10 cellular contexts compared by ENCODE assay signal in genomic region chr14:73460691-73461127, GRCh38. TPM values are rescaled to one million over a fixed set of nuclear protein-coding genes. Genes with fewer than 3 reads are reported as not detected.
DNase-seq lines count a peak whose midpoint lies in the region; ATAC-seq and TF ChIP-seq lines count a peak whose summit lies in the region.
"Had no signal": no experiment of that assay in that cellular context is flagged by ENCODE, and none has a peak within 500 bp of the region (broad histone marks: within the 10 kb centered on the region; RNA-seq: fewer than 3 reads in every experiment).

No MANE protein-coding gene starts in this region.

- H4K20me1 ChIP-seq in DOHH2 (ENCODE audit: control insufficient read depth, insufficient read depth, low read depth, low read length) = no peaks in the 10 kb centered on the region

- H3K4me3 ChIP-seq in DOHH2 (ENCODE audit: low read length) = peak overlapping the region; percentile 34

- H3K4me1 ChIP-seq in DOHH2 (ENCODE audit: control insufficient read depth, low read length) = peaks cover 83% of the 10 kb centered on the region

- no peaks in the 10 kb centered on the region for H3K9me2 ChIP-seq in DOHH2 (replicated peaks; ENCODE audit: control insufficient read depth, low read length)

- peak; percentile 23 for DNase-seq in NAMALWA (ENCODE audit: low spot score)
- DNase-seq in astrocyte of the hippocampus (ENCODE audit: low read depth, low spot score) = peak; percentile 48
- DNase-seq in lung microvascular endothelial cell (ENCODE audit: low read depth in 2 of 2) = peak; percentile 87 to 97
- DNase-seq in left lobe of liver (ENCODE audit: low spot score) = no peak
- no peak for DNase-seq in OCI-M2 (lab: John Stamatoyannopoulos, UW; ENCODE audit: unreplicated experiment)
- no peak for DNase-seq in activated CD8-positive, alpha-beta memory T cell treated with anti-CD3 and anti-CD28 coated beads for 24 hours
- DNase-seq: NCI-H2029 treated with DMSO at 0.1 percent for 48 hours had no signal

- no peaks in the 10 kb centered on the region for H3K9me3 ChIP-seq in DOHH2 (ENCODE audit: control insufficient read depth, insufficient read depth, low read length)

- H3K27ac ChIP-seq in DOHH2 (ENCODE audit: low read depth, low read length) = peak overlapping the region; percentile 99

- no peaks in the 10 kb centered on the region for H3K27me3 ChIP-seq in DOHH2 (ENCODE audit: control insufficient read depth, low read length)

- peaks cover 27% of the 10 kb centered on the region for H3K79me2 ChIP-seq in DOHH2 (ENCODE audit: control insufficient read depth, low read length)

- no peak for TF ChIP-seq CTCF in DOHH2 (IDR thresholded peaks at IDR 0.05; ENCODE audit: low read depth, low read length, poor library complexity, severe bottlenecking)

- ATAC-seq in left lobe of liver = no peak
- ATAC-seq in activated CD4-positive, CD25-positive, alpha-beta regulatory T cell treated with anti-CD3 and anti-CD28 coated beads, Interleukin-2, amount 50 U/mL, for 24 hours = no peak
- ATAC-seq: stimulated activated effector memory CD8-positive, alpha-beta T cell treated with anti-CD3 and anti-CD28 coated beads, Interleukin-12 subunit alpha, Interleukin-12 subunit beta, amount 100 ng/mL, for 72 hours had no signal

- H3K36me3 ChIP-seq in DOHH2 (ENCODE audit: control insufficient read depth, low read length) = peaks cover 7% of the 10 kb centered on the region; the same call in 1 of the 2 replicates

- peak overlapping the region; percentile 88 for H3K4me2 ChIP-seq in DOHH2 (ENCODE audit: low read length)

- peaks cover 32% of the 10 kb centered on the region for H3F3A ChIP-seq in DOHH2 (ENCODE audit: control insufficient read depth, insufficient read depth)

RNA-seq across cellular contexts. Expression of gene NUMB, which starts 2.4 kb away (rescaled TPM):
- total RNA-seq in lung microvascular endothelial cell (46.4 and 51.6 TPM in 2 replicates), left lobe of liver (41.9 TPM)

RNA-seq across cellular contexts. Expression of gene RIOX1, which starts 30.0 kb away (rescaled TPM):
- total RNA-seq in lung microvascular endothelial cell (12.9 and 18.5 TPM in 2 replicates), left lobe of liver (5.0 TPM)

Comparison
In these comparisons a context has a peak if more than half of its experiments do, and no peak if none do; other contexts are left out.
1. DNase-seq: peak in NAMALWA (single experiment), astrocyte of the hippocampus (single experiment) and lung microvascular endothelial cell (2 of 2); none in left lobe of liver (single experiment), OCI-M2 (single experiment) and activated CD8-positive, alpha-beta memory T cell treated with anti-CD3 and anti-CD28 coated beads for 24 hours (single experiment).